ENCODE assay signal across 16 cellular contexts in genomic region chr5:73709536-73710129, GRCh38.
DNase-seq lines count a peak whose midpoint lies in the region; TF ChIP-seq lines count a peak whose summit lies in the region.
"Had no signal": no experiment of that assay in that cellular context is flagged by ENCODE, and none has a peak within 500 bp of the region (broad histone marks: within the 10 kb centered on the region; RNA-seq: fewer than 3 reads in every experiment).

No MANE protein-coding gene starts in this region.

- DNase-seq in EH (ENCODE audit: low read depth) (peak; percentile 41), NCI-H226 (peak; percentile 94), astrocyte of the spinal cord (ENCODE audit: low read depth, low spot score) (peak; percentile 29), glomerular visceral epithelial cell (ENCODE audit: extremely low spot score) (peak; percentile 67), NCI-H2196 (lab: John Stamatoyannopoulos, UW; ENCODE audit: unreplicated experiment) (no peak), NCI-H82 treated with DMSO at 0.1 percent for 48 hours (lab: John Stamatoyannopoulos, UW; ENCODE audit: unreplicated experiment) (no peak), osteoblast (ENCODE audit: insufficient read length, low spot score, missing footprints) (no peak), NCI-H524 treated with DMSO at 0.1 percent for 48 hours (lab: John Stamatoyannopoulos, UW) (no peak)
- DNase-seq: activated CD8-positive, alpha-beta T cell treated with anti-CD3 and anti-CD28 coated beads for 36 hours; activated naive CD8-positive, alpha-beta T cell treated with anti-CD3 and anti-CD28 coated beads, Interleukin-2, amount 10 ng/mL, durations not matched to agents 7 days and 5 days; cerebellar nuclear complex; natural killer cell; NCI-H187 treated with DMSO at 0.1 percent for 48 hours; NCI-H510A; WERI-Rb-1 had no signal

- H3K4me3 ChIP-seq in astrocyte of the spinal cord (ENCODE audit: low read depth, low read length), result no peak overlapping the region
- no peak overlapping the region for H3K4me3 ChIP-seq in osteoblast (ENCODE audit: insufficient read depth, low read length)
- H3K4me3 ChIP-seq: gastroesophageal sphincter had no signal

- H2AFZ ChIP-seq in osteoblast (ENCODE audit: low read length), result no peak overlapping the region

- no peak overlapping the region for H3K4me2 ChIP-seq in osteoblast (ENCODE audit: insufficient read depth, low read length)

- no peak overlapping the region for H3K27ac ChIP-seq in osteoblast (ENCODE audit: low read depth, low read length)
- H3K27ac ChIP-seq: gastroesophageal sphincter, WERI-Rb-1 had no signal

- no peaks in the 10 kb centered on the region for H4K20me1 ChIP-seq in osteoblast (ENCODE audit: insufficient read depth, low read length)

- H3K27me3 ChIP-seq in osteoblast (ENCODE audit: insufficient read depth, low read length), result no peaks in the 10 kb centered on the region
- H3K27me3 ChIP-seq: gastroesophageal sphincter had no signal

- no peaks in the 10 kb centered on the region for H3K36me3 ChIP-seq in osteoblast (ENCODE audit: insufficient read depth, low read length)
- H3K36me3 ChIP-seq: gastroesophageal sphincter, WERI-Rb-1 had no signal

- in situ Hi-C loops in astrocyte of the spinal cord (cut with HindIII; ENCODE audit: low sequenced_read_pairs), result no loop called here

- peaks cover 17% of the 10 kb centered on the region for H3K79me2 ChIP-seq in osteoblast (ENCODE audit: insufficient read depth, low read length)

- H3K9me3 ChIP-seq in osteoblast (ENCODE audit: low read depth, low read length), result no peaks in the 10 kb centered on the region

- peaks cover 4% of the 10 kb centered on the region for H3K4me1 ChIP-seq in osteoblast (ENCODE audit: insufficient read depth, low read length)
- H3K4me1 ChIP-seq: gastroesophageal sphincter had no signal

- TF ChIP-seq CTCF in astrocyte of the spinal cord (IDR thresholded peaks at IDR 0.05; ENCODE audit: low read depth, low read length) (no peak), osteoblast (IDR thresholded peaks at IDR 0.05; ENCODE audit: extremely low read depth, low read depth, low read length) (no peak)

Comparison
In these comparisons a context has a peak if more than half of its experiments do, and no peak if none do; other contexts are left out.
1. DNase-seq: peak in EH (single experiment), NCI-H226 (single experiment), astrocyte of the spinal cord (single experiment) and glomerular visceral epithelial cell (single experiment); none in NCI-H2196 (single experiment), NCI-H82 treated with DMSO at 0.1 percent for 48 hours (single experiment), osteoblast (single experiment) and NCI-H524 treated with DMSO at 0.1 percent for 48 hours (single experiment).